9 cellular contexts compared by ENCODE assay signal in the genomic region with DNA sequence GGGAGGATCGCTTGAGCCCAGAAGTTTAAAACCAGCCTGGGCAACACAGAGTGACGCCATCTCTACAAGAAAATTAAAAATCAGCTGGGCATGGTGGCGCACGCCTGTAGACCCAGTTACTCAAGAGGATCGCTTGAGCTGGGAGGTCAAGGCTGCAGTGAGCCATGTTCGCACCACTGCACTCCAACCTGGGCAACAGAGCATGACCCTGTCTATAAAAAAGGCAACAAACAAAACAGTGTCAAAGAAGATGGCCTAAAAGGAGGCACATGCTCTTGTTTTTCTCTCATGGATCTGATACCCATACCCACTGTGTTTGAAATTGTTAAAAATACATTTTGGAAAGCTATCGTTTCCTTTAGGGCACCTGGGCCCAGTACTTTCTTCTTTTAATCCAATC.
DNase-seq lines count a peak whose midpoint lies in the region; ATAC-seq and TF ChIP-seq lines count a peak whose summit lies in the region.
"Had no signal": no experiment of that assay in that cellular context is flagged by ENCODE, and none has a peak within 500 bp of the region (broad histone marks: within the 10 kb centered on the region; RNA-seq: fewer than 3 reads in every experiment).

No MANE protein-coding gene starts in this region.

- DNase-seq in activated naive CD4-positive, alpha-beta T cell treated with anti-CD3 and anti-CD28 coated beads, Interleukin-2, amount 10 ng/mL, durations not matched to agents 7 days and 5 days: no peak
- DNase-seq in activated naive CD4-positive, alpha-beta T cell treated with Interleukin-2 at 50 U/mL for 16 hours: no peak
- no peak for DNase-seq in ascending aorta (ENCODE audit: low spot score in 2 of 2)
- no peak for DNase-seq in naive thymus-derived CD4-positive, alpha-beta T cell
- no peak for DNase-seq in upper lobe of right lung
- no peak for DNase-seq in activated effector memory CD4-positive, alpha-beta T cell treated with Interleukin-2 at 50 U/mL for 16 hours
- DNase-seq: MM.1S had no signal

- H3K27ac ChIP-seq in ascending aorta: peak overlapping the region; percentile 62 to 78
- H3K27ac ChIP-seq in naive thymus-derived CD4-positive, alpha-beta T cell (ENCODE audit: low read depth, low read length): peak overlapping the region; percentile 77
- peak overlapping the region; percentile 44 for H3K27ac ChIP-seq in upper lobe of right lung

- H3K9me3 Mint-ChIP-seq in activated naive CD4-positive, alpha-beta T cell treated with anti-CD3 and anti-CD28 coated beads, Interleukin-2, amount 10 ng/mL, durations not matched to agents 7 days and 5 days: no peaks in the 10 kb centered on the region
- no peaks in the 10 kb centered on the region for H3K9me3 Mint-ChIP-seq in naive thymus-derived CD4-positive, alpha-beta T cell

- CTCF ChIA-PET in activated naive CD4-positive, alpha-beta T cell treated with anti-CD3 and anti-CD28 coated beads, Interleukin-2, amount 10 ng/mL, durations not matched to agents 7 days and 5 days (lab: Charles Lee): interaction anchor here (1.1 to 1.5 kb wide), 3 partner anchors 80 to 217 kb away, joined by 3 to 5 read pairs (median 4); no protein-coding TSS in a partner anchor
- CTCF ChIA-PET in naive thymus-derived CD4-positive, alpha-beta T cell (lab: Charles Lee): interaction anchor here (0.7 to 2.2 kb wide), 2 partner anchors 11 to 16 kb away, joined by 3 to 8 read pairs; no protein-coding TSS in a partner anchor

- H3K36me3 ChIP-seq in ascending aorta: no peaks in the 10 kb centered on the region
- peaks cover 0 to 11% (median 0%) of the 10 kb centered on the region in 3 experiments for H3K36me3 ChIP-seq in naive thymus-derived CD4-positive, alpha-beta T cell (ENCODE audit: control insufficient read depth in 2 of 3, insufficient read depth in 3 of 3, low read length in 3 of 3)
- no peaks in the 10 kb centered on the region for H3K36me3 ChIP-seq in upper lobe of right lung

- H3K9me3 ChIP-seq in ascending aorta (no peaks in the 10 kb centered on the region), upper lobe of right lung (no peaks in the 10 kb centered on the region)
- no peaks in the 10 kb centered on the region for H3K9me3 ChIP-seq in naive thymus-derived CD4-positive, alpha-beta T cell (ENCODE audit: control insufficient read depth in 2 of 3, low read length in 3 of 3)

- intact Hi-C loops in ascending aorta (cut with DNase I): no loop called here
- intact Hi-C loops in naive thymus-derived CD4-positive, alpha-beta T cell (cut with micrococcal nuclease): no loop called here
- intact Hi-C loops in upper lobe of right lung (cut with DNase I): no loop called here

- POLR2A ChIA-PET in naive thymus-derived CD4-positive, alpha-beta T cell (lab: Charles Lee): interaction anchor here (0.6 to 2.8 kb wide), 7 partner anchors 10 to 76 kb away, joined by 3 to 30 read pairs (median 4); no protein-coding TSS in a partner anchor

- peak overlapping the region in 1 of 2 donors; percentile 46 for H3K4me3 ChIP-seq in ascending aorta
- peak overlapping the region; percentile 2 for H3K4me3 ChIP-seq in naive thymus-derived CD4-positive, alpha-beta T cell (ENCODE audit: low read length)
- H3K4me3 ChIP-seq in upper lobe of right lung: no peak overlapping the region

- no peak for ATAC-seq in naive thymus-derived CD4-positive, alpha-beta T cell
- ATAC-seq in upper lobe of right lung (no peak), GM21423 (IDR thresholded peaks at IDR 0.05; ENCODE audit: unreplicated experiment) (no peak), HG02938 (IDR thresholded peaks at IDR 0.05; ENCODE audit: unreplicated experiment) (no peak)

- H3K4me3 Mint-ChIP-seq in activated naive CD4-positive, alpha-beta T cell treated with anti-CD3 and anti-CD28 coated beads, Interleukin-2, amount 10 ng/mL, durations not matched to agents 7 days and 5 days: peak overlapping the region; percentile 36
- H3K4me3 Mint-ChIP-seq in naive thymus-derived CD4-positive, alpha-beta T cell: peak overlapping the region; percentile 59 to 87 (median 74)

- no peaks in the 10 kb centered on the region for H3K27me3 Mint-ChIP-seq in activated naive CD4-positive, alpha-beta T cell treated with anti-CD3 and anti-CD28 coated beads, Interleukin-2, amount 10 ng/mL, durations not matched to agents 7 days and 5 days
- no peaks in the 10 kb centered on the region for H3K27me3 Mint-ChIP-seq in naive thymus-derived CD4-positive, alpha-beta T cell

- H3K27ac Mint-ChIP-seq in activated naive CD4-positive, alpha-beta T cell treated with anti-CD3 and anti-CD28 coated beads, Interleukin-2, amount 10 ng/mL, durations not matched to agents 7 days and 5 days: peak overlapping the region; percentile 77
- peak overlapping the region; percentile 86 to 97 (median 91) for H3K27ac Mint-ChIP-seq in naive thymus-derived CD4-positive, alpha-beta T cell

- peaks cover 47% of the 10 kb centered on the region for H3K4me1 Mint-ChIP-seq in activated naive CD4-positive, alpha-beta T cell treated with anti-CD3 and anti-CD28 coated beads, Interleukin-2, amount 10 ng/mL, durations not matched to agents 7 days and 5 days
- peaks cover 27 to 80% (median 60%) of the 10 kb centered on the region in 7 donors for H3K4me1 Mint-ChIP-seq in naive thymus-derived CD4-positive, alpha-beta T cell

- H3K27me3 ChIP-seq in ascending aorta: no peaks in the 10 kb centered on the region
- H3K27me3 ChIP-seq in naive thymus-derived CD4-positive, alpha-beta T cell (ENCODE audit: control insufficient read depth in 2 of 2, insufficient read depth in 2 of 2, low read length in 2 of 2): no peaks in the 10 kb centered on the region
- no peaks in the 10 kb centered on the region for H3K27me3 ChIP-seq in upper lobe of right lung

- TF ChIP-seq CTCF in ascending aorta (IDR thresholded peaks at IDR 0.05) (no peak), upper lobe of right lung (IDR thresholded peaks at IDR 0.05) (no peak)

- peaks cover 39% of the 10 kb centered on the region for H3K36me3 Mint-ChIP-seq in activated naive CD4-positive, alpha-beta T cell treated with anti-CD3 and anti-CD28 coated beads, Interleukin-2, amount 10 ng/mL, durations not matched to agents 7 days and 5 days
- peaks cover 0 to 29% (median 17%) of the 10 kb centered on the region in 5 donors for H3K36me3 Mint-ChIP-seq in naive thymus-derived CD4-positive, alpha-beta T cell

- peaks cover 4 to 14% of the 10 kb centered on the region in 2 donors for H3K4me1 ChIP-seq in ascending aorta
- peaks cover 3 to 27% of the 10 kb centered on the region in 2 donors for H3K4me1 ChIP-seq in naive thymus-derived CD4-positive, alpha-beta T cell (ENCODE audit: control insufficient read depth in 2 of 2, insufficient read depth in 2 of 2, low read length in 2 of 2)
- H3K4me1 ChIP-seq in upper lobe of right lung: peaks cover 4% of the 10 kb centered on the region
